In the genomic region with DNA sequence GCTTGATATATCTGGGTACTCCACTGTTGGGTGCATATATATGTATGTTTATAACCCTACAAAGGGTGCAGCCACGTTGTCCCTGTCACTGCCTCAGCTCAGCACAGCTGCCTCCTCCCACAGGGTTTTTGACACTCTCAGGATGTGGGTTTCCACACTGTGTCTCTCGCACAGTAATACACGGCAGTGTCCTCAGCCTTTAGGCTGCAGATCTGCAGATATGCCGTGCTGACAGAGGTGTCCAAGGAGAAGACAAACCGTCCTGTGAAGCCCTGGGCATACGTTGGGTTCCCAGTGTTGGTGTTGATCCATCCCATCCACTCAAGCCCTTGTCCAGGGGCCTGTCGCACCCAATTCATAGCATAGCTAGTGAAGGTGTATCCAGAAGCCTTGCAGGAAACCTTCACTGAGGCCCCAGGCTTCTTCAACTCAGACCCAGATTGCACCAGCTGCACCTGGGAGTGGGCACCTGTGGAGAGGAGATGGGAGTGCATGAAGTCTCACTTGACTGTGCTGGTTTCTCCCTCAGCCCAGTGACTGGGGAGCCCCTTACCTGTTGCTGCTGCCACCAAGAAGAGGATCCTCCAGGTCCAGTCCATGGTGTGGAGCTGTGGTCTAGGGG, we compare ENCODE assay signal across 18 cellular contexts.
DNase-seq lines count a peak whose midpoint lies in the region; ATAC-seq, FAIRE-seq and TF ChIP-seq lines count a peak whose summit lies in the region.
"Had no signal": no experiment of that assay in that cellular context is flagged by ENCODE, and none has a peak within 500 bp of the region (broad histone marks: within the 10 kb centered on the region; RNA-seq: fewer than 3 reads in every experiment).

No MANE protein-coding gene starts in this region.

- H3K4me1 ChIP-seq in CD4-positive, CD25-positive, alpha-beta regulatory T cell (ENCODE audit: control insufficient read depth, insufficient read depth, low read length, poor library complexity, severe bottlenecking) = peaks cover 11% of the 10 kb centered on the region
- no peaks in the 10 kb centered on the region for H3K4me1 ChIP-seq in pancreas
- H3K4me1 ChIP-seq: neural progenitor cell had no signal

- no peak overlapping the region for H3K27ac ChIP-seq in CD4-positive, CD25-positive, alpha-beta regulatory T cell (ENCODE audit: insufficient read depth, low read length, poor library complexity, severe bottlenecking)
- no peak overlapping the region for H3K27ac ChIP-seq in pancreas
- H3K27ac ChIP-seq: brain microvascular endothelial cell, epithelial cell of prostate, neural progenitor cell had no signal

- H3K27me3 Mint-ChIP-seq in CD4-positive, CD25-positive, alpha-beta regulatory T cell = peaks cover 5% of the 10 kb centered on the region
- H3K27me3 Mint-ChIP-seq in T-cell (peaks cover 0 to 8% of the 10 kb centered on the region in 2 donors), immature natural killer cell (ENCODE audit: low read depth in 3 of 3) (peaks cover 2 to 5% (median 3%) of the 10 kb centered on the region in 3 donors)
- no peaks in the 10 kb centered on the region for H3K27me3 Mint-ChIP-seq in activated T-cell treated with anti-CD3 and anti-CD28 coated beads, Interleukin-2, amount 50 U/mL, for 72 hours (ENCODE audit: low read depth)

- no peak for TF ChIP-seq CTCF in pancreas (IDR thresholded peaks at IDR 0.05)

- DNase-seq in CD4-positive, CD25-positive, alpha-beta regulatory T cell = no peak
- DNase-seq in T-cell (peak in 24 of 34 experiments; percentile 9 to 64 (median 31)), immature natural killer cell (peak in 2 of 3 donors; percentile 30 to 55), KG1 (lab: John Stamatoyannopoulos, UW) (no peak), pancreas (no peak), NCI-H2107 (lab: John Stamatoyannopoulos, UW) (no peak)
- peak in 1 of 2 donors; percentile 30 for DNase-seq in activated T-cell treated with anti-CD3 and anti-CD28 coated beads, Interleukin-2, amount 50 U/mL, for 72 hours
- DNase-seq: brain microvascular endothelial cell, HFFc6, left colon, NCI-H187 treated with DMSO at 0.1 percent for 48 hours, NCI-H524 treated with DMSO at 0.1 percent for 48 hours, OCI-M1 had no signal

- no peaks in the 10 kb centered on the region for H3K36me3 ChIP-seq in CD4-positive, CD25-positive, alpha-beta regulatory T cell (ENCODE audit: control insufficient read depth, insufficient read depth, low read length)
- no peaks in the 10 kb centered on the region for H3K36me3 ChIP-seq in pancreas
- H3K36me3 ChIP-seq: brain microvascular endothelial cell, neural progenitor cell had no signal

- no peaks in the 10 kb centered on the region for H3K27me3 ChIP-seq in CD4-positive, CD25-positive, alpha-beta regulatory T cell (ENCODE audit: control insufficient read depth, insufficient read depth, low read length)
- H3K27me3 ChIP-seq in pancreas = no peaks in the 10 kb centered on the region
- H3K27me3 ChIP-seq: brain microvascular endothelial cell, neural progenitor cell had no signal

- WGBS in pancreas, 2 donors = 29 to 34% methylated on average over 7 of the region's 7 CpGs

- CTCF ChIA-PET in T-cell (lab: Charles Lee) = no interaction called here

- POLR2A ChIA-PET in T-cell (lab: Charles Lee) = no interaction called here

- peak overlapping the region in 2 of 3 donors; percentile 18 to 43 for H3K27ac Mint-ChIP-seq in CD4-positive, CD25-positive, alpha-beta regulatory T cell
- H3K27ac Mint-ChIP-seq in T-cell = peak overlapping the region; percentile 47 to 74
- H3K27ac Mint-ChIP-seq in activated T-cell treated with anti-CD3 and anti-CD28 coated beads, Interleukin-2, amount 50 U/mL, for 72 hours = peak overlapping the region; percentile 40
- peak overlapping the region in 2 of 6 donors; percentile 3 to 13 for H3K27ac Mint-ChIP-seq in immature natural killer cell
- H3K27ac Mint-ChIP-seq: dendritic cell treated with granulocyte-macrophage colony-stimulating factor and Interleukin-4, amounts not matched to agents 40 ng/mL and 50 ng/mL, for 4 days; HFFc6; neural progenitor cell had no signal

- no peak overlapping the region for H3K4me3 ChIP-seq in CD4-positive, CD25-positive, alpha-beta regulatory T cell (ENCODE audit: low read depth, low read length)
- no peak overlapping the region for H3K4me3 ChIP-seq in pancreas
- H3K4me3 ChIP-seq: neural progenitor cell had no signal

- H3K9me3 ChIP-seq in CD4-positive, CD25-positive, alpha-beta regulatory T cell (ENCODE audit: control insufficient read depth in 2 of 2, low read length in 2 of 2) = no peaks in the 10 kb centered on the region
- no peaks in the 10 kb centered on the region for H3K9me3 ChIP-seq in pancreas

- H3K9me3 Mint-ChIP-seq in CD4-positive, CD25-positive, alpha-beta regulatory T cell = peaks cover 0 to 7% (median 0%) of the 10 kb centered on the region in 7 donors
- H3K9me3 Mint-ChIP-seq in T-cell (peaks cover 0 to 10% (median 5%) of the 10 kb centered on the region in 3 donors), immature natural killer cell (peaks cover 0 to 11% (median under 1%) of the 10 kb centered on the region in 6 donors)
- H3K9me3 Mint-ChIP-seq in activated T-cell treated with anti-CD3 and anti-CD28 coated beads, Interleukin-2, amount 50 U/mL, for 72 hours = peaks cover 2 to 4% of the 10 kb centered on the region in 2 donors
- H3K9me3 Mint-ChIP-seq: HFFc6 had no signal

- H3K4me3 Mint-ChIP-seq in CD4-positive, CD25-positive, alpha-beta regulatory T cell = peak overlapping the region in 1 of 4 donors; percentile 18
- peak overlapping the region in 1 of 3 donors; percentile 57 for H3K4me3 Mint-ChIP-seq in T-cell
- H3K4me3 Mint-ChIP-seq in activated T-cell treated with anti-CD3 and anti-CD28 coated beads, Interleukin-2, amount 50 U/mL, for 72 hours = peak overlapping the region; percentile 57 to 80
- H3K4me3 Mint-ChIP-seq in immature natural killer cell = peak overlapping the region in 3 of 5 donors; percentile 3 to 67 (median 33)
- H3K4me3 Mint-ChIP-seq: dendritic cell treated with granulocyte-macrophage colony-stimulating factor and Interleukin-4, amounts not matched to agents 40 ng/mL and 50 ng/mL, for 4 days; HFFc6; neural progenitor cell had no signal

- no peak for FAIRE-seq in pancreas (lab: Jason Lieb, UNC)
- FAIRE-seq: frontal cortex had no signal

- peaks cover 7% of the 10 kb centered on the region for H3K36me3 Mint-ChIP-seq in CD4-positive, CD25-positive, alpha-beta regulatory T cell
- peaks cover 6% of the 10 kb centered on the region for H3K36me3 Mint-ChIP-seq in T-cell
- peaks cover 6 to 11% of the 10 kb centered on the region in 2 donors for H3K36me3 Mint-ChIP-seq in activated T-cell treated with anti-CD3 and anti-CD28 coated beads, Interleukin-2, amount 50 U/mL, for 72 hours (ENCODE audit: insufficient read depth in 2 of 2)
- H3K36me3 Mint-ChIP-seq in immature natural killer cell = peaks cover 0 to 8% (median 0%) of the 10 kb centered on the region in 3 donors
- H3K36me3 Mint-ChIP-seq: neural progenitor cell had no signal

- ATAC-seq in CD4-positive, CD25-positive, alpha-beta regulatory T cell (ENCODE audit: low read depth in 2 of 2) = peak; percentile 89 to 96
- ATAC-seq in T-cell (replicated peaks in 1 of 4) (peak; percentile 91 to 98 (median 96)), pancreas (no peak), HG02852 (IDR thresholded peaks at IDR 0.05; ENCODE audit: unreplicated experiment) (no peak)
- peak; percentile 58 to 69 for ATAC-seq in activated T-cell treated with anti-CD3 and anti-CD28 coated beads, Interleukin-2, amount 50 U/mL, for 72 hours (replicated peaks in 1 of 2)
- ATAC-seq: left colon had no signal

- intact Hi-C loops in pancreas (cut with DNase I) = no loop called here

- peaks cover 0 to 22% (median 12%) of the 10 kb centered on the region in 4 donors for H3K4me1 Mint-ChIP-seq in CD4-positive, CD25-positive, alpha-beta regulatory T cell
- H3K4me1 Mint-ChIP-seq in T-cell (peaks cover 10 to 27% (median 24%) of the 10 kb centered on the region in 3 donors), immature natural killer cell (peaks cover 0 to 30% of the 10 kb centered on the region in 2 donors)
- H3K4me1 Mint-ChIP-seq in activated T-cell treated with anti-CD3 and anti-CD28 coated beads, Interleukin-2, amount 50 U/mL, for 72 hours (ENCODE audit: low read depth) = peaks cover 69% of the 10 kb centered on the region
- H3K4me1 Mint-ChIP-seq: neural progenitor cell had no signal

Comparison
In these comparisons a context has a peak if more than half of its experiments do, and no peak if none do; other contexts are left out.
1. ATAC-seq: peak in CD4-positive, CD25-positive, alpha-beta regulatory T cell (2 of 2), T-cell (4 of 4) and activated T-cell treated with anti-CD3 and anti-CD28 coated beads, Interleukin-2, amount 50 U/mL, for 72 hours (2 of 2); none in pancreas (0 of 4) and HG02852 (single experiment).
2. DNase-seq: peak in T-cell (24 of 34) and immature natural killer cell (2 of 3); none in CD4-positive, CD25-positive, alpha-beta regulatory T cell (0 of 3), KG1 (single experiment), pancreas (0 of 6) and NCI-H2107 (single experiment).